Comparison of ENCODE assay signal across 34 cellular contexts in the genomic region with DNA sequence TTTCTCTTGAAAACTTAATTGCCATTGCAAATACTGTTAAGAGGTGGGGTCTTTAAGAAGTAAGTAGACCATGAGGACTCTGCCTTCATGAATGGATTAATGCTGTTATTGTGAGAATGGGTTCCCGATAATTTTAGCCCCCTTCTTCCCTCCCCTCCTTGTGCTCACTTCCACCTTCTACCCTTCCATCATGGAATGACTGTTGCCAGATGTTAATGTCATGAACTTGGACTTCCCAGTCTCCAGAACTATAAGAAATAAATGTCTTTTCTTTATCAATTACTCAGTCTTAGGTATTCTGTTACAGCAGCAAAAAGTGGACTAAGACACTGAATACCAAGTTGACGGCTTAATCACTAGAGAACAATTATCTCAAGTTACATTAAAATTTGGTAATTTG. TPM values are rescaled to one million over a fixed set of nuclear protein-coding genes. Genes with fewer than 3 reads are reported as not detected.
"Had no signal": no experiment of that assay in that cellular context is flagged by ENCODE, and none has a peak within 500 bp of the region (broad histone marks: within the 10 kb centered on the region; RNA-seq: fewer than 3 reads in every experiment).

No MANE protein-coding gene starts in this region.

- H3K9me3 ChIP-seq: MG63 had no signal

- H3K27me3 ChIP-seq: MG63 had no signal

- DNase-seq: Karpas-422, Kasumi-1, MG63, MM.1S, NCI-H1048, NCI-H1092, NCI-H1092 treated with DMSO at 0.1 percent for 48 hours, NCI-H1105, NCI-H1105 treated with DMSO at 0.1 percent for 48 hours, NCI-H1417, NCI-H1417 treated with DMSO at 0.1 percent for 48 hours, NCI-H1436, NCI-H1436 treated with DMSO at 0.1 percent for 48 hours, NCI-H146, NCI-H1694, NCI-H1694 treated with DMSO at 0.1 percent for 48 hours, NCI-H187, NCI-H187 treated with DMSO at 0.1 percent for 48 hours, NCI-H1930, NCI-H2029, NCI-H2029 treated with DMSO at 0.1 percent for 48 hours, NCI-H2081, NCI-H2081 treated with DMSO at 0.1 percent for 48 hours, NCI-H2107, NCI-H2171, NCI-H2171 treated with DMSO at 0.1 percent for 48 hours, NCI-H2227 treated with DMSO at 0.1 percent for 48 hours, NCI-H226, NCI-H345, NCI-H446, NCI-H446 treated with DMSO at 0.1 percent for 48 hours, NCI-H510A, NCI-H510A treated with DMSO at 0.1 percent for 48 hours had no signal

- H3K4me3 ChIP-seq: MG63 had no signal

- H3K36me3 ChIP-seq: MG63 had no signal

RNA-seq across cellular contexts. Expression of a gene that starts 5.8 kb away (rescaled TPM):
- total RNA-seq: M059J had no signal
